ENCODE assay signal across 8 cellular contexts in genomic region chr6:116279232-116280160, GRCh38. TPM values are rescaled to one million over a fixed set of nuclear protein-coding genes. Genes with fewer than 3 reads are reported as not detected.
DNase-seq lines count a peak whose midpoint lies in the region; ATAC-seq, FAIRE-seq and TF ChIP-seq lines count a peak whose summit lies in the region.

Gene TSPYL1, minus strand, starts transcription at chr6:116279930. Its CDS starts 100 bp downstream, at chr6:116279830.

- peak; percentile 39 for FAIRE-seq in keratinocyte (lab: Jason Lieb, UNC)

- TF ChIP-seq POLR2A in GM19099 (IDR thresholded peaks at IDR 0.05; ENCODE audit: extremely low read depth, insufficient read length, low read depth): peak; percentile 88

- peaks cover 3% of the 10 kb centered on the region for H4K20me1 ChIP-seq in keratinocyte (ENCODE audit: control insufficient read depth, extremely low read depth, insufficient read depth, low read length)

- no peaks in the 10 kb centered on the region for H3K9me1 ChIP-seq in keratinocyte (ENCODE audit: control insufficient read depth, extremely low read depth, insufficient read depth, low read length)

- H3K4me1 ChIP-seq in keratinocyte (ENCODE audit: control insufficient read depth, extremely low read depth, insufficient read depth, low read length): peaks cover 15% of the 10 kb centered on the region

- TF ChIP-seq CTCF in keratinocyte (optimal IDR thresholded peaks at IDR 0.05 in 1 of 3, IDR thresholded peaks at IDR 0.05 in 1 of 3, conservative IDR thresholded peaks at IDR 0.05 in 1 of 3; ENCODE audit: extremely low read depth in 1 of 3, insufficient read depth in 2 of 3, low read length in 3 of 3): peak; percentile 7 to 59 (median 10)

- dilution Hi-C loops in keratinocyte (cut with MboI; ENCODE audit: extremely low pct_ligation_motif_present, low sequenced_read_pairs): no loop called here

- H3K27ac ChIP-seq in keratinocyte (ENCODE audit: control insufficient read depth, insufficient read depth, low read length): peak within 1 kb of the TSS; percentile 97

- peaks cover 49% of the 10 kb centered on the region for H3K79me2 ChIP-seq in keratinocyte (ENCODE audit: control insufficient read depth, insufficient read depth, low read length)

- peaks cover 3 to 7% of the 10 kb centered on the region in 2 experiments for H3K36me3 ChIP-seq in keratinocyte (ENCODE audit: control insufficient read depth in 2 of 2, extremely low read depth in 1 of 2, insufficient read depth in 2 of 2, low read length in 2 of 2)

- H3K27me3 ChIP-seq in keratinocyte (ENCODE audit: control insufficient read depth, extremely low read depth, insufficient read depth, low read length): no peaks in the 10 kb centered on the region

- peak; percentile 97 for ATAC-seq in HG03432 (IDR thresholded peaks at IDR 0.05; ENCODE audit: unreplicated experiment)

- no peaks in the 10 kb centered on the region for H3K9me3 ChIP-seq in keratinocyte (ENCODE audit: control insufficient read depth, low read depth, low read length)

- H3K4me2 ChIP-seq in keratinocyte (ENCODE audit: control insufficient read depth, extremely low read depth, insufficient read depth, low read depth, low read length): peak within 1 kb of the TSS; percentile 83

- peak within 1 kb of the TSS; percentile 91 to 96 (median 93) for H3K4me3 ChIP-seq in keratinocyte (ENCODE audit: control insufficient read depth in 2 of 3, extremely low read depth in 1 of 3, insufficient read depth in 2 of 3, low read depth in 1 of 3, low read length in 3 of 3)

- peak within 1 kb of the TSS; percentile 96 for H2AFZ ChIP-seq in keratinocyte (ENCODE audit: control insufficient read depth, low read length)

- peak within 1 kb of the TSS; percentile 98 for H3K9ac ChIP-seq in keratinocyte (ENCODE audit: control insufficient read depth, extremely low read depth, insufficient read depth, low read length)

- DNase-seq in AML-193 (lab: John Stamatoyannopoulos, UW) (peak; percentile 98 to 99), NCI-H510A (lab: John Stamatoyannopoulos, UW) (peak; percentile 84), cerebellum (ENCODE audit: low spot score) (peak; percentile 95), keratinocyte (ENCODE audit: low read depth, low spot score) (peak; percentile 69)
- DNase-seq in activated CD4-positive, alpha-beta T cell treated with anti-CD3 and anti-CD28 coated beads for 1 hour: peak; percentile 91
- peak; percentile 78 to 85 for DNase-seq in stimulated activated CD4-positive, alpha-beta T cell treated with anti-CD3 and anti-CD28 coated beads, Interleukin-15, amount 100 ng/mL, for 1 hour (ENCODE audit: low read depth in 1 of 2, low spot score in 1 of 2)

RNA-seq across cellular contexts. Expression of gene TSPYL1, which starts in this region (rescaled TPM):
- 69.4 TPM for total RNA-seq in cerebellum
- 64.5 to 97.3 TPM (median 75.6 TPM) in 3 replicates for polyA plus RNA-seq in keratinocyte
- polyA plus RNA-seq in keratinocyte (2011; ENCODE audit: low read depth): 33.1 TPM
- 54.2 and 77.6 TPM in 2 replicates for polyA plus RNA-seq in keratinocyte (2011; cell fraction: cytosol; rRNA removed)
- 85.3 and 92.0 TPM in 2 replicates for polyA plus RNA-seq in keratinocyte (2011; cell fraction: nucleus; rRNA removed)
- 50.3 and 82.1 TPM in 2 replicates for polyA plus RNA-seq in keratinocyte (2012; ENCODE audit: low replicate concordance)
- polyA minus RNA-seq in keratinocyte: 67.5 to 171 TPM (median 169 TPM) in 3 replicates
- polyA minus RNA-seq in keratinocyte (2011; cell fraction: cytosol; rRNA and poly(A)+ RNA removed): 111 TPM
- polyA minus RNA-seq in keratinocyte (2011; cell fraction: nucleus; rRNA and poly(A)+ RNA removed): 67.2 and 97.4 TPM in 2 replicates

Comparison
In these comparisons a context has a peak if more than half of its experiments do, and no peak if none do; other contexts are left out.
1. Peak in every context shown above with its lines: DNase-seq, ATAC-seq, H3K4me3 ChIP-seq and H3K27ac ChIP-seq.